In genomic region chr1:226428348-226429050, GRCh38 we compare ENCODE assay signal across 16 cellular contexts. TPM values are rescaled to one million over a fixed set of nuclear protein-coding genes. Genes with fewer than 3 reads are reported as not detected.
A peak's percentile ranks its signal among the peaks of the same experiment; 100 is the strongest.
DNase-seq lines count a peak whose midpoint lies in the region; ATAC-seq and TF ChIP-seq lines count a peak whose summit lies in the region.
"Had no signal": no experiment of that assay in that cellular context is flagged by ENCODE, and none has a peak within 500 bp of the region (broad histone marks: within the 10 kb centered on the region; RNA-seq: fewer than 3 reads in every experiment).

No MANE protein-coding gene starts in this region.

- no peak overlapping the region for H4K91ac ChIP-seq in mesenchymal stem cell (ENCODE audit: low read length)

- no peaks in the 10 kb centered on the region for H3K9me2 ChIP-seq in HCT116 (ENCODE audit: insufficient read depth)

- H3K23ac ChIP-seq in mesenchymal stem cell (ENCODE audit: low read length in 2 of 2), result no peak overlapping the region

- intact Hi-C loops in HCT116 (cut with micrococcal nuclease), result loop anchor here (10.0 kb wide), 1 partner anchor 1006 kb away; no protein-coding TSS in a partner anchor

- H3K79me1 ChIP-seq in mesenchymal stem cell (replicated peaks; ENCODE audit: low read length, poor library complexity, severe bottlenecking), result no peaks in the 10 kb centered on the region

- CTCF ChIA-PET in HCT116 (lab: Charles Lee), result no interaction called here

- H3K27me3 ChIP-seq in HCT116 (ENCODE audit: insufficient read depth, low read length) (no peaks in the 10 kb centered on the region), mesenchymal stem cell (ENCODE audit: control insufficient read depth in 1 of 2, insufficient read depth in 1 of 2, low read length in 2 of 2) (peaks cover 7 to 40% of the 10 kb centered on the region in 2 experiments)
- H3K27me3 ChIP-seq: heart left ventricle had no signal

- no peak overlapping the region for H3K9ac ChIP-seq in HCT116 (ENCODE audit: low read length)
- H3K9ac ChIP-seq in mesenchymal stem cell (ENCODE audit: low read length), result no peak overlapping the region

- no peak overlapping the region for H2AK5ac ChIP-seq in mesenchymal stem cell (ENCODE audit: low read length, severe bottlenecking)

- H3K9me3 ChIP-seq in HCT116 (ENCODE audit: control insufficient read depth in 1 of 2, insufficient read depth in 1 of 2, low read depth in 1 of 2, low read length in 2 of 2) (no peaks in the 10 kb centered on the region), mesenchymal stem cell (ENCODE audit: control insufficient read depth, low read length) (no peaks in the 10 kb centered on the region)
- H3K9me3 ChIP-seq: heart left ventricle had no signal

- no peak overlapping the region for H2BK12ac ChIP-seq in mesenchymal stem cell (ENCODE audit: low read length in 2 of 2)

- no peak overlapping the region for H2AFZ ChIP-seq in HCT116 (ENCODE audit: low read depth, low read length, poor library complexity, severe bottlenecking)
- no peak overlapping the region for H2AFZ ChIP-seq in mesenchymal stem cell (ENCODE audit: low read depth, low read length)

- H3K4me1 ChIP-seq in HCT116 (ENCODE audit: control insufficient read depth in 1 of 2, insufficient read depth in 2 of 2, low read length in 2 of 2) (peaks cover 0 to 8% of the 10 kb centered on the region in 2 experiments; a peak in 2 of 4 replicates), mesenchymal stem cell (ENCODE audit: control insufficient read depth, insufficient read depth, low read depth, low read length) (peaks cover 10% of the 10 kb centered on the region)

- H3K4me2 ChIP-seq in HCT116 (ENCODE audit: low read length) (peak overlapping the region; percentile 9; the same call in 1 of the 2 replicates), mesenchymal stem cell (ENCODE audit: low read length, poor library complexity, severe bottlenecking) (peak overlapping the region; percentile 35)

- H2BK5ac ChIP-seq in mesenchymal stem cell (ENCODE audit: low read depth, low read length, poor library complexity, severe bottlenecking), result no peak overlapping the region

- no peak overlapping the region for H3K14ac ChIP-seq in mesenchymal stem cell (ENCODE audit: low read length in 2 of 2)

- H4K8ac ChIP-seq in mesenchymal stem cell (ENCODE audit: low read length), result no peak overlapping the region

- no peak for TF ChIP-seq POLR2A in HCT116 (IDR thresholded peaks at IDR 0.05; ENCODE audit: borderline replicate concordance, extremely low read depth, insufficient read depth, insufficient read length)

- TF ChIP-seq RAD21 in HCT116 (IDR thresholded peaks at IDR 0.05; ENCODE audit: low read depth), result no peak

- H2BK15ac ChIP-seq in mesenchymal stem cell (ENCODE audit: low read depth, poor library complexity, severe bottlenecking), result no peak overlapping the region

- no peak overlapping the region for H2BK120ac ChIP-seq in mesenchymal stem cell (ENCODE audit: low read depth, low read length)

- H4K20me1 ChIP-seq in HCT116 (ENCODE audit: insufficient read depth), result no peaks in the 10 kb centered on the region

- RAD21 ChIA-PET in HCT116 (lab: Charles Lee; ENCODE audit: low non-redundant PET in 1 of 2, low total read pairs in 2 of 2, uncharacterized antibody in 2 of 2, unreplicated experiment in 2 of 2), result no interaction called here

- POLR2A ChIA-PET in HCT116 (lab: Charles Lee), result no interaction called here

- ATAC-seq in HCT116, result no peak
- ATAC-seq: effector memory CD8-positive, alpha-beta T cell; heart left ventricle; naive thymus-derived CD4-positive, alpha-beta T cell had no signal

- no peak overlapping the region for H3K4me3 ChIP-seq in HCT116 (replicated peaks in 1 of 2; ENCODE audit: low read depth in 1 of 2, low read length in 2 of 2)
- no peak overlapping the region for H3K4me3 ChIP-seq in mesenchymal stem cell (ENCODE audit: insufficient read depth in 1 of 2, low read depth in 1 of 2, low read length in 2 of 2)
- H3K4me3 ChIP-seq: heart left ventricle had no signal

- H3K27ac ChIP-seq in HCT116 (ENCODE audit: low read depth, low read length), result no peak overlapping the region
- H3K27ac ChIP-seq in mesenchymal stem cell (ENCODE audit: low read length, poor library complexity, severe bottlenecking), result no peak overlapping the region
- H3K27ac ChIP-seq: heart left ventricle had no signal

- no peaks in the 10 kb centered on the region for H3K79me2 ChIP-seq in HCT116 (ENCODE audit: insufficient read depth, low read length)

- no peak overlapping the region for H3K4ac ChIP-seq in mesenchymal stem cell (ENCODE audit: low read depth in 1 of 2, low read length in 2 of 2)

- no peak for TF ChIP-seq CTCF in HCT116 (IDR thresholded peaks at IDR 0.05 in 2 of 3, conservative IDR thresholded peaks at IDR 0.05 in 1 of 3; ENCODE audit: borderline replicate concordance in 1 of 3, insufficient read depth in 1 of 3, low read depth in 2 of 3, low read length in 2 of 3)

- BruUV-seq in HCT116 (replicated peaks; lab: Mats Ljungman, UMichigan), result no TSS peak

- no peak overlapping the region for H3K18ac ChIP-seq in mesenchymal stem cell (ENCODE audit: low read depth in 1 of 2, low read length in 2 of 2)

- WGBS in mesenchymal stem cell, result 43% methylated on average over 9 of the region's 10 CpGs

- no peaks in the 10 kb centered on the region for H3K36me3 ChIP-seq in HCT116 (ENCODE audit: control insufficient read depth in 1 of 2, insufficient read depth in 2 of 2, low read length in 2 of 2)
- no peaks in the 10 kb centered on the region for H3K36me3 ChIP-seq in mesenchymal stem cell (ENCODE audit: control insufficient read depth in 1 of 2, insufficient read depth in 2 of 2, low read depth in 1 of 2, low read length in 2 of 2)
- H3K36me3 ChIP-seq: heart left ventricle had no signal

- DNase-seq in DMS153 treated with DMSO at 0.1 percent for 48 hours (lab: John Stamatoyannopoulos, UW; ENCODE audit: unreplicated experiment) (peak; percentile 80), HCT116 (ENCODE audit: low read depth, low spot score) (no peak), NCI-H345 treated with DMSO at 0.1 percent for 48 hours (lab: John Stamatoyannopoulos, UW; ENCODE audit: unreplicated experiment) (peak; percentile 95), mesenchymal stem cell (no peak), islet precursor cell (no peak), hepatic stellate cell (ENCODE audit: low spot score) (no peak), NCI-H1694 treated with DMSO at 0.1 percent for 48 hours (lab: John Stamatoyannopoulos, UW) (no peak)
- DNase-seq: AML-193; amygdala; DMS 273 treated with DMSO at 0.1 percent for 48 hours; effector memory CD8-positive, alpha-beta T cell; GOT3; heart left ventricle; naive thymus-derived CD4-positive, alpha-beta T cell; NCI-H2029; SIG-M5 had no signal

TF ChIP-seq in HCT116, 20 proteins besides CTCF, POLR2A, EP300 and RAD21:
- TF ChIP-seq SP1 (IDR thresholded peaks at IDR 0.05; ENCODE audit: low read depth) (no peak), SRF (IDR thresholded peaks at IDR 0.05; ENCODE audit: low read depth) (no peak), CEBPB (IDR thresholded peaks at IDR 0.05; ENCODE audit: low read depth) (no peak)

RNA-seq across cellular contexts. Expression of gene PARP1, which starts 20.6 kb away (rescaled TPM):
- total RNA-seq in HCT116 (2021; ENCODE audit: unreplicated experiment), result 213 TPM
- 117 and 142 TPM in 2 replicates for polyA plus RNA-seq in HCT116 (2012)
- polyA plus RNA-seq in mesenchymal stem cell (2013, experiment 1 of 2), result 64.4 TPM
- 59.8 TPM for polyA plus RNA-seq in mesenchymal stem cell (2013, experiment 2 of 2)

Comparison
In these comparisons a context has a peak if more than half of its experiments do, and no peak if none do; other contexts are left out.
1. DNase-seq: peak in DMS153 treated with DMSO at 0.1 percent for 48 hours (single experiment) and NCI-H345 treated with DMSO at 0.1 percent for 48 hours (single experiment); none in HCT116 (single experiment), mesenchymal stem cell (single experiment), islet precursor cell (single experiment), hepatic stellate cell (single experiment) and NCI-H1694 treated with DMSO at 0.1 percent for 48 hours (single experiment).